20 cellular contexts compared by ENCODE assay signal in genomic region chr10:98879486-98879885, GRCh38.
DNase-seq lines count a peak whose midpoint lies in the region; ATAC-seq and TF ChIP-seq lines count a peak whose summit lies in the region.
"Had no signal": no experiment of that assay in that cellular context is flagged by ENCODE, and none has a peak within 500 bp of the region (broad histone marks: within the 10 kb centered on the region; RNA-seq: fewer than 3 reads in every experiment).

No MANE protein-coding gene starts in this region.

- H3K4me2 ChIP-seq in IMR-90 (ENCODE audit: low read depth, low read length) (no peak overlapping the region; the same call in 1 of the 2 replicates), fibroblast of lung (ENCODE audit: extremely low read depth, insufficient read depth, low read length) (peak overlapping the region; percentile 35), mesendoderm (ENCODE audit: low read length) (no peak overlapping the region)
- H3K4me2 ChIP-seq: BLaER1 had no signal

- no peaks in the 10 kb centered on the region for H3K9me3 Mint-ChIP-seq in T-helper 2 cell treated with Interferon-gamma antibody and Interleukin-4, amounts not matched to agents 5 μg/mL and 100 μg/mL, for 36 hours

- H3K27me3 Mint-ChIP-seq in T-helper 2 cell treated with Interferon-gamma antibody and Interleukin-4, amounts not matched to agents 5 μg/mL and 100 μg/mL, for 36 hours (ENCODE audit: low read depth): no peaks in the 10 kb centered on the region
- H3K27me3 Mint-ChIP-seq: CD4-positive, alpha-beta memory T cell had no signal

- H4K91ac ChIP-seq in IMR-90 (ENCODE audit: insufficient read depth, low read depth, low read length): no peak overlapping the region

- no peaks in the 10 kb centered on the region for H3K36me3 ChIP-seq in IMR-90 (ENCODE audit: control insufficient read depth, insufficient read depth, low read length)
- H3K36me3 ChIP-seq in fibroblast of lung (ENCODE audit: control insufficient read depth, insufficient read depth, low read length): no peaks in the 10 kb centered on the region
- no peaks in the 10 kb centered on the region for H3K36me3 ChIP-seq in mesendoderm (ENCODE audit: control insufficient read depth, insufficient read depth, low read length)
- H3K36me3 ChIP-seq: BLaER1 had no signal

- H3K36me3 Mint-ChIP-seq in T-helper 2 cell treated with Interferon-gamma antibody and Interleukin-4, amounts not matched to agents 5 μg/mL and 100 μg/mL, for 36 hours (ENCODE audit: low read depth): no peaks in the 10 kb centered on the region
- H3K36me3 Mint-ChIP-seq: CD14-positive monocyte; CD4-positive, alpha-beta memory T cell had no signal

- H3K27ac ChIP-seq in IMR-90 (ENCODE audit: insufficient read depth, low read length) (no peak overlapping the region; the same call in 1 of the 2 replicates), fibroblast of lung (ENCODE audit: insufficient read depth, low read length) (no peak overlapping the region), mesendoderm (ENCODE audit: low read depth, low read length) (no peak overlapping the region)
- H3K27ac ChIP-seq: BLaER1, GM23248 had no signal

- H4K5ac ChIP-seq in IMR-90 (ENCODE audit: low read depth, low read length) (no peak overlapping the region), mesendoderm (ENCODE audit: low read length) (no peak overlapping the region)

- TF ChIP-seq CTCF in IMR-90 (conservative IDR thresholded peaks at IDR 0.05; ENCODE audit: low read depth, low read length) (no peak), fibroblast of lung (conservative IDR thresholded peaks at IDR 0.05 in 1 of 2, IDR thresholded peaks at IDR 0.05 in 1 of 2; ENCODE audit: low read depth in 1 of 2, low read length in 2 of 2) (no peak)

- no peak overlapping the region for H2AK5ac ChIP-seq in IMR-90 (ENCODE audit: low read depth, low read length)
- no peak overlapping the region for H2AK5ac ChIP-seq in mesendoderm (ENCODE audit: low read length)

- H3K9me3 ChIP-seq in IMR-90 (ENCODE audit: control insufficient read depth, insufficient read depth, low read length): no peaks in the 10 kb centered on the region
- H3K9me3 ChIP-seq in fibroblast of lung (ENCODE audit: control insufficient read depth, insufficient read depth, low read depth, low read length): no peaks in the 10 kb centered on the region
- H3K9me3 ChIP-seq: BLaER1 had no signal

- H2AK9ac ChIP-seq in IMR-90 (replicated peaks; ENCODE audit: low read depth, low read length, poor library complexity): no peak overlapping the region

- H2BK5ac ChIP-seq in IMR-90 (ENCODE audit: low read depth, low read length, poor library complexity, severe bottlenecking) (no peak overlapping the region), mesendoderm (ENCODE audit: low read length) (no peak overlapping the region)

- H2BK20ac ChIP-seq in IMR-90 (ENCODE audit: low read depth, low read length): no peak overlapping the region

- H4K20me1 ChIP-seq in IMR-90 (ENCODE audit: insufficient read depth, low read length): no peaks in the 10 kb centered on the region
- H4K20me1 ChIP-seq in fibroblast of lung (ENCODE audit: control insufficient read depth, extremely low read depth, insufficient read depth, low read length): no peaks in the 10 kb centered on the region
- H4K20me1 ChIP-seq: BLaER1 had no signal

- H3K27me3 ChIP-seq in IMR-90 (ENCODE audit: control insufficient read depth, insufficient read depth, low read length) (no peaks in the 10 kb centered on the region), fibroblast of lung (ENCODE audit: control insufficient read depth, insufficient read depth, low read length) (no peaks in the 10 kb centered on the region), mesendoderm (ENCODE audit: insufficient read depth, low read length, poor library complexity) (no peaks in the 10 kb centered on the region)
- H3K27me3 ChIP-seq: BLaER1 had no signal

- no peak overlapping the region for H3K4me3 Mint-ChIP-seq in T-helper 2 cell treated with Interferon-gamma antibody and Interleukin-4, amounts not matched to agents 5 μg/mL and 100 μg/mL, for 36 hours
- H3K4me3 Mint-ChIP-seq: CD14-positive monocyte; CD4-positive, alpha-beta memory T cell had no signal

- no peak for TF ChIP-seq POLR2A in IMR-90 (IDR thresholded peaks at IDR 0.05; ENCODE audit: low read depth, low read length)

- POLR2A ChIA-PET in IMR-90 (lab: Charles Lee; ENCODE audit: unreplicated experiment): no interaction called here

- H2BK15ac ChIP-seq in IMR-90 (ENCODE audit: low read depth, low read length): no peak overlapping the region
- H2BK15ac ChIP-seq in mesendoderm (replicated peaks; ENCODE audit: low read depth): no peak overlapping the region

- H3K23ac ChIP-seq in IMR-90 (ENCODE audit: low read depth, low read length) (no peak overlapping the region), mesendoderm (ENCODE audit: low read length) (no peak overlapping the region)

- H4K8ac ChIP-seq in IMR-90 (ENCODE audit: low read depth in 2 of 2, low read length in 2 of 2) (no peak overlapping the region), mesendoderm (ENCODE audit: low read depth, low read length) (no peak overlapping the region)

- H3K14ac ChIP-seq in IMR-90 (replicated peaks; ENCODE audit: low read depth, low read length): no peak overlapping the region

- intact Hi-C loops in IMR-90 (cut with micrococcal nuclease): loop anchor here (5.0 kb wide), 1 partner anchor 78 kb away; no protein-coding TSS in a partner anchor

- peak; percentile 60 for ATAC-seq in IMR-90 (ENCODE audit: low read depth)
- ATAC-seq: HCT116, HepG2 had no signal

- CTCF ChIA-PET in IMR-90 (lab: Yijun Ruan, JAX): no interaction called here

- H3K18ac ChIP-seq in IMR-90 (ENCODE audit: low read depth, low read length) (no peak overlapping the region), mesendoderm (ENCODE audit: low read length) (no peak overlapping the region)

- BruUV-seq in IMR-90 (replicated peaks; lab: Mats Ljungman, UMichigan): no TSS peak

- no peak overlapping the region for H3K9ac ChIP-seq in IMR-90 (ENCODE audit: low read depth, low read length)
- H3K9ac ChIP-seq in fibroblast of lung (ENCODE audit: insufficient read depth, low read length): no peak overlapping the region
- no peak overlapping the region for H3K9ac ChIP-seq in mesendoderm (ENCODE audit: low read length)
- H3K9ac ChIP-seq: BLaER1, GM23248 had no signal

- H3K27ac Mint-ChIP-seq in T-helper 2 cell treated with Interferon-gamma antibody and Interleukin-4, amounts not matched to agents 5 μg/mL and 100 μg/mL, for 36 hours: no peak overlapping the region
- H3K27ac Mint-ChIP-seq: CD14-positive monocyte; CD4-positive, alpha-beta memory T cell had no signal

- H3K79me1 ChIP-seq in IMR-90 (ENCODE audit: low read depth in 1 of 2, low read length in 2 of 2) (no peaks in the 10 kb centered on the region), mesendoderm (ENCODE audit: low read length) (no peaks in the 10 kb centered on the region)

- DNase-seq in EH (ENCODE audit: low read depth) (peak; percentile 45), IMR-90 (peak; percentile 28), fibroblast of lung (ENCODE audit: low read depth in 2 of 2) (peak in 1 of 2 donors; percentile 7), mesendoderm (peak; percentile 2), medulla oblongata (ENCODE audit: extremely low spot score) (no peak), NCI-H2227 treated with DMSO at 0.1 percent for 48 hours (lab: John Stamatoyannopoulos, UW) (no peak)
- DNase-seq in stimulated activated naive CD4-positive, alpha-beta T cell treated with Interleukin-2 at 50 U/mL for 16 hours (lab: John Stamatoyannopoulos, UW): no peak
- no peak for DNase-seq in T-helper 2 cell treated with Interferon-gamma antibody and Interleukin-4, amounts not matched to agents 5 μg/mL and 100 μg/mL, for 36 hours (ENCODE audit: low spot score)
- DNase-seq: ACHN, DMS153, DMS79, GF-D8, GM23248, H7, KG1 had no signal

- no peak overlapping the region for H3K4me3 ChIP-seq in IMR-90 (ENCODE audit: insufficient read depth, low read depth, low read length)
- no peak overlapping the region for H3K4me3 ChIP-seq in fibroblast of lung (replicated peaks in 1 of 4; ENCODE audit: control extremely low read depth in 1 of 4, insufficient read depth in 1 of 4, low read depth in 3 of 4, low read length in 4 of 4)
- no peak overlapping the region for H3K4me3 ChIP-seq in mesendoderm (ENCODE audit: low read length)
- H3K4me3 ChIP-seq: BLaER1, GM23248 had no signal

- H3K56ac ChIP-seq in IMR-90 (ENCODE audit: extremely low read depth, insufficient read depth, low read length): no peak overlapping the region
- H3K56ac ChIP-seq in mesendoderm (ENCODE audit: low read length): no peak overlapping the region

- dilution Hi-C loops in IMR-90 (cut with HindIII; ENCODE audit: low sequenced_read_pairs, unreplicated experiment): no loop called here

- 40% methylated on average over 1 of the region's 3 CpGs; no CpG with 5 or more reads in 1 of the 2 experiments for WGBS in IMR-90 (ENCODE audit: extremely low coverage in 2 of 2, insufficient read length in 1 of 2), 2 experiments
- WGBS in mesendoderm (ENCODE audit: extremely low coverage, insufficient coverage, low lambda C conversion rate): no CpG with 5 or more reads among the region's 3 CpGs

- H3K4me1 ChIP-seq in IMR-90 (ENCODE audit: control insufficient read depth, insufficient read depth, low read length) (peaks cover 2% of the 10 kb centered on the region; the same call in 1 of the 2 replicates), fibroblast of lung (ENCODE audit: control insufficient read depth, extremely low read depth, insufficient read depth, low read length) (peaks cover 8% of the 10 kb centered on the region), mesendoderm (ENCODE audit: control insufficient read depth, low read depth, low read length) (no peaks in the 10 kb centered on the region)
- H3K4me1 ChIP-seq: BLaER1 had no signal

- H2AFZ ChIP-seq in IMR-90 (replicated peaks; ENCODE audit: low read length, poor library complexity) (no peak overlapping the region), fibroblast of lung (ENCODE audit: low read length) (no peak overlapping the region)
- H2AFZ ChIP-seq: GM23248 had no signal

- TF ChIP-seq RAD21 in IMR-90 (IDR thresholded peaks at IDR 0.05; ENCODE audit: low read length): no peak

- H2BK120ac ChIP-seq in IMR-90 (ENCODE audit: low read depth, low read length): no peak overlapping the region
- H2BK120ac ChIP-seq in mesendoderm (ENCODE audit: low read depth, low read length): no peak overlapping the region

- no peaks in the 10 kb centered on the region for H3K9me1 ChIP-seq in IMR-90 (ENCODE audit: insufficient read depth, low read length)

- H3K4me1 Mint-ChIP-seq in T-helper 2 cell treated with Interferon-gamma antibody and Interleukin-4, amounts not matched to agents 5 μg/mL and 100 μg/mL, for 36 hours (ENCODE audit: low read depth): no peaks in the 10 kb centered on the region
- H3K4me1 Mint-ChIP-seq: CD14-positive monocyte; CD4-positive, alpha-beta memory T cell had no signal

- in situ Hi-C loops in IMR-90 (cut with MboI; ENCODE audit: low sequenced_read_pairs): no loop called here

- no peaks in the 10 kb centered on the region for H3K79me2 ChIP-seq in fibroblast of lung (ENCODE audit: control insufficient read depth, insufficient read depth, low read length)
- H3K79me2 ChIP-seq in mesendoderm (ENCODE audit: control insufficient read depth, insufficient read depth, low read length): no peaks in the 10 kb centered on the region

- no peak overlapping the region for H3K4ac ChIP-seq in IMR-90 (ENCODE audit: low read depth, low read length)
- no peak overlapping the region for H3K4ac ChIP-seq in mesendoderm (ENCODE audit: low read depth, low read length)

TF ChIP-seq in IMR-90, 13 proteins besides CTCF, POLR2A, EP300 and RAD21 (continues in another document):
- TF ChIP-seq CEBPB (IDR thresholded peaks at IDR 0.05; ENCODE audit: low read depth, low read length): no peak

Comparison
In these comparisons a context has a peak if more than half of its experiments do, and no peak if none do; other contexts are left out.
1. DNase-seq: peak in EH (single experiment), IMR-90 (single experiment) and mesendoderm (single experiment); none in stimulated activated naive CD4-positive, alpha-beta T cell treated with Interleukin-2 at 50 U/mL for 16 hours (single experiment), medulla oblongata (single experiment), NCI-H2227 treated with DMSO at 0.1 percent for 48 hours (single experiment) and T-helper 2 cell treated with Interferon-gamma antibody and Interleukin-4, amounts not matched to agents 5 μg/mL and 100 μg/mL, for 36 hours (single experiment).